Comparison of ENCODE assay signal across 8 cellular contexts in genomic region chr11:123357990-123358827, GRCh38.
DNase-seq lines count a peak whose midpoint lies in the region; ATAC-seq and TF ChIP-seq lines count a peak whose summit lies in the region.

No MANE protein-coding gene starts in this region.

- H3K27ac Mint-ChIP-seq in progenitor cell of endocrine pancreas: no peak overlapping the region

- H3K4me1 Mint-ChIP-seq in progenitor cell of endocrine pancreas (ENCODE audit: low read depth): peaks cover 3% of the 10 kb centered on the region

- no peaks in the 10 kb centered on the region for H3K9me3 ChIP-seq in HUES48 (ENCODE audit: control insufficient read depth, insufficient read depth, low read length)

- H3K4me3 ChIP-seq in HUES48 (ENCODE audit: low read depth, low read length): peak overlapping the region; percentile 87
- H3K4me3 ChIP-seq in fibroblast of the aortic adventitia (ENCODE audit: low read depth, low read length): peak overlapping the region; percentile 41

- no peaks in the 10 kb centered on the region for H3K9me3 Mint-ChIP-seq in progenitor cell of endocrine pancreas (ENCODE audit: low read depth)

- peaks cover 60% of the 10 kb centered on the region for H3K27me3 ChIP-seq in HUES48 (ENCODE audit: control insufficient read depth, insufficient read depth, low read length)

- H3K27me3 Mint-ChIP-seq in progenitor cell of endocrine pancreas: peaks cover 88% of the 10 kb centered on the region

- H3K9ac ChIP-seq in HUES48 (ENCODE audit: low read depth, low read length): no peak overlapping the region; the same call in 1 of the 2 replicates

- peak; percentile 65 for DNase-seq in activated CD8-positive, alpha-beta memory T cell treated with anti-CD3 and anti-CD28 coated beads for 24 hours
- DNase-seq in activated CD8-positive, alpha-beta memory T cell treated with anti-CD3 and anti-CD28 coated beads, Interleukin-2, amount 50 U/mL, for 4 hours: no peak
- peak; percentile 41 to 57 for DNase-seq in activated CD4-positive, alpha-beta T cell treated with anti-CD3 and anti-CD28 coated beads, Interleukin-2, amount 50 U/mL, for 48 hours
- DNase-seq in fibroblast of the aortic adventitia (ENCODE audit: low read depth) (peak; percentile 11), progenitor cell of endocrine pancreas (ENCODE audit: low spot score, unreplicated experiment) (no peak)

- H3K27ac ChIP-seq in HUES48 (ENCODE audit: low read depth, low read length): no peak overlapping the region

- no peaks in the 10 kb centered on the region for H3K36me3 Mint-ChIP-seq in progenitor cell of endocrine pancreas (ENCODE audit: insufficient read depth)

- H3K4me1 ChIP-seq in HUES48 (ENCODE audit: control insufficient read depth, insufficient read depth, low read length): no peaks in the 10 kb centered on the region

- H3K4me3 Mint-ChIP-seq in progenitor cell of endocrine pancreas (ENCODE audit: low read depth): peak overlapping the region; percentile 78

- ATAC-seq in GM19324 (IDR thresholded peaks at IDR 0.05; ENCODE audit: low FRiP score, unreplicated experiment) (no peak), HG03520 (IDR thresholded peaks at IDR 0.05; ENCODE audit: unreplicated experiment) (no peak)

- TF ChIP-seq CTCF in fibroblast of the aortic adventitia (IDR thresholded peaks at IDR 0.05; ENCODE audit: insufficient read depth, low read length): peak; percentile 14
- no peak for TF ChIP-seq CTCF in progenitor cell of endocrine pancreas (IDR thresholded peaks at IDR 0.05; ENCODE audit: unreplicated experiment)

- no peaks in the 10 kb centered on the region for H3K36me3 ChIP-seq in HUES48 (ENCODE audit: control insufficient read depth, insufficient read depth, low read length)

Comparison
In these comparisons a context has a peak if more than half of its experiments do, and no peak if none do; other contexts are left out.
1. DNase-seq: peak in activated CD8-positive, alpha-beta memory T cell treated with anti-CD3 and anti-CD28 coated beads for 24 hours (single experiment), activated CD4-positive, alpha-beta T cell treated with anti-CD3 and anti-CD28 coated beads, Interleukin-2, amount 50 U/mL, for 48 hours (2 of 2) and fibroblast of the aortic adventitia (single experiment); none in activated CD8-positive, alpha-beta memory T cell treated with anti-CD3 and anti-CD28 coated beads, Interleukin-2, amount 50 U/mL, for 4 hours (single experiment) and progenitor cell of endocrine pancreas (single experiment).